ENCODE assay signal across 17 cellular contexts in the genomic region with DNA sequence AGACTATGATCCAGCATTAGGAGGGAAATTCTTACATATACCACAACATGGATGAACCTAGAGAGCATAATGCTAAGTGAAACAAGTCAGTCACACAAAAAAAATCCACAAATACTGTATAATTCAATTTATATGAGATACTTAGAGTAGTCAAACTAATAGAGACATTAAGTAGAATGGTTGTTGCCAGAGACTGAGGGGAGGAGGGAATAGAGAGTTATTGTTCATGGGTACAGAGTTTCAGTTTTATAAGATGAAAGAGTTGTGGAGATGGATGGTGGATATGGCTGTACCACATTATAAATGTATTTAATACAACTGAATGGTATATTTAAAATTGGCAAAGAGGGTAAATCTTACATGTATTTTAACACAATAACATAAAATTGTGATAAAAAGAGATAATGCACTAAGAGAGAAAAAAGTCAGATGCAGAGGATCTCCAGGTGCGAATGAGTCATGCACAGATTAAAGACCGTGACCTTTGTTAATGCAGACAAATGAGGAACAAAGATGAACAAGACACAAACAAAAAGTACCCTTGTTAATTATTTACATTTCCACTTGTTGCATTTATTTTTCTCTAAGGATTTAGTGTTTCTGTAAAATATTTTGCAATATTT.
A peak's percentile ranks its signal among the peaks of the same experiment; 100 is the strongest.
DNase-seq lines count a peak whose midpoint lies in the region; ATAC-seq, FAIRE-seq and TF ChIP-seq lines count a peak whose summit lies in the region.
"Had no signal": no experiment of that assay in that cellular context is flagged by ENCODE, and none has a peak within 500 bp of the region (broad histone marks: within the 10 kb centered on the region; RNA-seq: fewer than 3 reads in every experiment).

No MANE protein-coding gene starts in this region.

- H3K27ac ChIP-seq in OCI-LY3 (ENCODE audit: low read length) = peak overlapping the region; percentile 88
- H3K27ac ChIP-seq in prostate gland = no peak overlapping the region
- H3K27ac ChIP-seq in HepG2 (ENCODE audit: extremely low read length, insufficient read depth, low read length) = no peak overlapping the region
- H3K27ac ChIP-seq: C4-2B, cardiac muscle cell had no signal

- no peak for TF ChIP-seq POLR2A in prostate gland (IDR thresholded peaks at IDR 0.05)
- no peak for TF ChIP-seq POLR2A in HepG2 (IDR thresholded peaks at IDR 0.05; ENCODE audit: insufficient read depth in 1 of 2, low read depth in 2 of 2, low read length in 2 of 2)

- 82% methylated on average over 2 of the region's 2 CpGs for WGBS in prostate gland
- WGBS in HepG2 (ENCODE audit: low lambda C conversion rate) = 32% methylated on average over 2 of the region's 2 CpGs

- no peak overlapping the region for H2AFZ ChIP-seq in OCI-LY3 (ENCODE audit: low read depth, low read length)
- no peak overlapping the region for H2AFZ ChIP-seq in HepG2 (ENCODE audit: low read length)

- no peaks in the 10 kb centered on the region for H4K20me1 ChIP-seq in OCI-LY3 (ENCODE audit: insufficient read depth, low read length)
- no peaks in the 10 kb centered on the region for H4K20me1 ChIP-seq in HepG2 (ENCODE audit: insufficient read depth, low read length)

- no TSS peak for BruUV-seq in HepG2 (replicated peaks; lab: Mats Ljungman, UMichigan)

- ATAC-seq in GM18858 (IDR thresholded peaks at IDR 0.05; ENCODE audit: unreplicated experiment) (peak; percentile 95), GM21447 (IDR thresholded peaks at IDR 0.05; ENCODE audit: unreplicated experiment) (peak; percentile 93), HG02981 (IDR thresholded peaks at IDR 0.05; ENCODE audit: unreplicated experiment) (peak; percentile 95), HepG2 (no peak)
- ATAC-seq: stimulated activated effector memory CD8-positive, alpha-beta T cell treated with anti-CD3 and anti-CD28 coated beads, Interleukin-12 subunit alpha, Interleukin-12 subunit beta, amount 100 ng/mL, for 72 hours had no signal

- in situ Hi-C loops in HepG2 (cut with HindIII; ENCODE audit: extremely low pct_ligation_motif_present, low pct_unique_long_range_greater_than_20kb) = no loop called here

- peak overlapping the region; percentile 61 for H3K4me2 ChIP-seq in OCI-LY3 (ENCODE audit: low read length)
- no peak overlapping the region for H3K4me2 ChIP-seq in HepG2 (ENCODE audit: low read depth, low read length)

- H3K4me1 ChIP-seq in OCI-LY3 (ENCODE audit: low read length) (peaks cover 34% of the 10 kb centered on the region), prostate gland (replicated peaks) (no peaks in the 10 kb centered on the region), HepG2 (ENCODE audit: insufficient read depth, low read length) (no peaks in the 10 kb centered on the region)

- intact Hi-C loops in prostate gland (cut with DNase I) = no loop called here
- intact Hi-C loops in HepG2 (cut with micrococcal nuclease; ENCODE audit: unreplicated experiment) = no loop called here

- peaks cover 23% of the 10 kb centered on the region for H3K36me3 ChIP-seq in OCI-LY3 (replicated peaks; ENCODE audit: low read depth, low read length)
- H3K36me3 ChIP-seq in prostate gland = no peaks in the 10 kb centered on the region
- no peaks in the 10 kb centered on the region for H3K36me3 ChIP-seq in HepG2 (replicated peaks in 1 of 2; ENCODE audit: control insufficient read depth in 1 of 2, insufficient read depth in 2 of 2, low read length in 2 of 2)
- H3K36me3 ChIP-seq: cardiac muscle cell had no signal

- H3K4me3 ChIP-seq in OCI-LY3 (ENCODE audit: low read length) (peak overlapping the region; percentile 35), prostate gland (no peak overlapping the region), HepG2 (replicated peaks in 1 of 3; ENCODE audit: insufficient read depth in 1 of 3, low read depth in 2 of 3, low read length in 3 of 3) (no peak overlapping the region)
- H3K4me3 ChIP-seq: cardiac muscle cell had no signal

- FAIRE-seq in HTR-8/SVneo (lab: Jason Lieb, UNC) (no peak), HepG2 (lab: Jason Lieb, UNC) (no peak)

- peak overlapping the region; percentile 52 for H3K9ac ChIP-seq in OCI-LY3 (ENCODE audit: low read length)
- H3K9ac ChIP-seq in HepG2 (ENCODE audit: insufficient read depth, low read depth, low read length) = no peak overlapping the region

- DNase-seq in HTR-8/SVneo (ENCODE audit: insufficient read length, low spot score) = no peak
- DNase-seq in OCI-M2 (lab: John Stamatoyannopoulos, UW; ENCODE audit: unreplicated experiment) = no peak
- no peak for DNase-seq in prostate gland (ENCODE audit: low spot score)
- DNase-seq in HepG2 (ENCODE audit: low spot score) = no peak
- DNase-seq: activated CD4-positive, alpha-beta T cell treated with anti-CD3 and anti-CD28 coated beads for 48 hours; GDM1; H7; KG1; NCI-H187 treated with DMSO at 0.1 percent for 48 hours; posterior cingulate gyrus had no signal

- TF ChIP-seq RAD21 in HepG2 (CRISPR knock-in tag; IDR thresholded peaks at IDR 0.05) = no peak

- TF ChIP-seq EP300 in HepG2 (IDR thresholded peaks at IDR 0.05; ENCODE audit: low read depth in 2 of 2, low read length in 2 of 2) = no peak
- TF ChIP-seq EP300 in HepG2 (CRISPR knock-in tag; IDR thresholded peaks at IDR 0.05; ENCODE audit: borderline replicate concordance) = no peak

- POLR2A ChIA-PET in HepG2 (lab: Yijun Ruan, JAX) = no interaction called here

- TF ChIP-seq CTCF in OCI-LY3 (IDR thresholded peaks at IDR 0.05; ENCODE audit: low read depth, low read length) = no peak
- TF ChIP-seq CTCF in prostate gland (IDR thresholded peaks at IDR 0.05) = no peak
- TF ChIP-seq CTCF in HepG2 (CRISPR knock-in tag; IDR thresholded peaks at IDR 0.05) = no peak

- H3K9me3 ChIP-seq in OCI-LY3 (ENCODE audit: insufficient read depth, low read length) = peaks cover 18% of the 10 kb centered on the region
- H3K9me3 ChIP-seq in prostate gland = no peaks in the 10 kb centered on the region
- H3K9me3 ChIP-seq in HepG2 (ENCODE audit: low read length) = peaks cover 17% of the 10 kb centered on the region

- no peaks in the 10 kb centered on the region for H3K79me2 ChIP-seq in OCI-LY3 (ENCODE audit: low read length)
- no peaks in the 10 kb centered on the region for H3K79me2 ChIP-seq in HepG2 (ENCODE audit: insufficient read depth, low read length)

- CTCF ChIA-PET in HepG2 (lab: Yijun Ruan, JAX; ENCODE audit: low intra/inter-chr PET ratio, low total read pairs) = no interaction called here

- H3K27me3 ChIP-seq in OCI-LY3 (ENCODE audit: low read depth, low read length) (no peaks in the 10 kb centered on the region), prostate gland (replicated peaks; ENCODE audit: insufficient read depth) (no peaks in the 10 kb centered on the region), HepG2 (ENCODE audit: control insufficient read depth in 1 of 2, insufficient read depth in 2 of 2, low read length in 2 of 2) (no peaks in the 10 kb centered on the region)
- H3K27me3 ChIP-seq: cardiac muscle cell had no signal

TF ChIP-seq in HepG2, 621 proteins besides CTCF, POLR2A, EP300 and RAD21 (continues in another document):
- TF ChIP-seq, protein P1, sequence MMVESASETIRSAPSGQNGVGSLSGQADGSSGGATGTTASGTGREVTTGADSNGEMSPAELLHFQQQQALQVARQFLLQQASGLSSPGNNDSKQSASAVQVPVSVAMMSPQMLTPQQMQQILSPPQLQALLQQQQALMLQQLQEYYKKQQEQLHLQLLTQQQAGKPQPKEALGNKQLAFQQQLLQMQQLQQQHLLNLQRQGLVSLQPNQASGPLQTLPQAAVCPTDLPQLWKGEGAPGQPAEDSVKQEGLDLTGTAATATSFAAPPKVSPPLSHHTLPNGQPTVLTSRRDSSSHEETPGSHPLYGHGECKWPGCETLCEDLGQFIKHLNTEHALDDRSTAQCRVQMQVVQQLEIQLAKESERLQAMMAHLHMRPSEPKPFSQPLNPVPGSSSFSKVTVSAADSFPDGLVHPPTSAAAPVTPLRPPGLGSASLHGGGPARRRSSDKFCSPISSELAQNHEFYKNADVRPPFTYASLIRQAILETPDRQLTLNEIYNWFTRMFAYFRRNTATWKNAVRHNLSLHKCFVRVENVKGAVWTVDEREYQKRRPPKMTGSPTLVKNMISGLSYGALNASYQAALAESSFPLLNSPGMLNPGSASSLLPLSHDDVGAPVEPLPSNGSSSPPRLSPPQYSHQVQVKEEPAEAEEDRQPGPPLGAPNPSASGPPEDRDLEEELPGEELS (CRISPR knock-in tag; IDR thresholded peaks at IDR 0.05) = no peak
- TF ChIP-seq ZNF333 (CRISPR knock-in tag; IDR thresholded peaks at IDR 0.05; ENCODE audit: borderline replicate concordance) (no peak), TGIF2 (CRISPR knock-in tag; IDR thresholded peaks at IDR 0.05) (no peak), HMG20B (CRISPR knock-in tag; conservative IDR thresholded peaks at IDR 0.05) (no peak), CEBPG (CRISPR knock-in tag; IDR thresholded peaks at IDR 0.05) (no peak), ZMYM2 (CRISPR knock-in tag; IDR thresholded peaks at IDR 0.05) (no peak), REL (CRISPR knock-in tag; conservative IDR thresholded peaks at IDR 0.05) (no peak), NFE2 (CRISPR knock-in tag; IDR thresholded peaks at IDR 0.05) (no peak), NKX3-1 (CRISPR knock-in tag; IDR thresholded peaks at IDR 0.05) (no peak), ZNF136 (CRISPR knock-in tag; IDR thresholded peaks at IDR 0.05; ENCODE audit: low read depth) (no peak)
- TF ChIP-seq, protein P2, sequence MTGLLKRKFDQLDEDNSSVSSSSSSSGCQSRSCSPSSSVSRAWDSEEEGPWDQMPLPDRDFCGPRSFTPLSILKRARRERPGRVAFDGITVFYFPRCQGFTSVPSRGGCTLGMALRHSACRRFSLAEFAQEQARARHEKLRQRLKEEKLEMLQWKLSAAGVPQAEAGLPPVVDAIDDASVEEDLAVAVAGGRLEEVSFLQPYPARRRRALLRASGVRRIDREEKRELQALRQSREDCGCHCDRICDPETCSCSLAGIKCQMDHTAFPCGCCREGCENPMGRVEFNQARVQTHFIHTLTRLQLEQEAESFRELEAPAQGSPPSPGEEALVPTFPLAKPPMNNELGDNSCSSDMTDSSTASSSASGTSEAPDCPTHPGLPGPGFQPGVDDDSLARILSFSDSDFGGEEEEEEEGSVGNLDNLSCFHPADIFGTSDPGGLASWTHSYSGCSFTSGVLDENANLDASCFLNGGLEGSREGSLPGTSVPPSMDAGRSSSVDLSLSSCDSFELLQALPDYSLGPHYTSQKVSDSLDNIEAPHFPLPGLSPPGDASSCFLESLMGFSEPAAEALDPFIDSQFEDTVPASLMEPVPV (CRISPR knock-in tag; IDR thresholded peaks at IDR 0.05) = no peak
- TF ChIP-seq, protein P3, sequence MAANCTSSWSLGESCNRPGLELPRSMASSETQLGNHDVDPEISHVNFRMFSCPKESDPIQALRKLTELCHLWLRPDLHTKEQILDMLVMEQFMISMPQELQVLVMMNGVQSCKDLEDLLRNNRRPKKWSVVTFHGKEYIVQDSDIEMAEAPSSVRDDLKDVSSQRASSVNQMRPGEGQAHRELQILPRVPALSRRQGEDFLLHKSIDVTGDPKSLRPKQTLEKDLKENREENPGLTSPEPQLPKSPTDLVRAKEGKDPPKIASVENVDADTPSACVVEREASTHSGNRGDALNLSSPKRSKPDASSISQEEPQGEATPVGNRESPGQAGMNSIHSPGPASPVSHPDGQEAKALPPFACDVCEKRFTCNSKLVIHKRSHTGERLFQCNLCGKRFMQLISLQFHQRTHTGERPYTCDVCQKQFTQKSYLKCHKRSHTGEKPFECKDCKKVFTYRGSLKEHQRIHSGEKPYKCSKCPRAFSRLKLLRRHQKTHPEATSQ (CRISPR knock-in tag; IDR thresholded peaks at IDR 0.05; ENCODE audit: borderline replicate concordance) = no peak
